In genomic region chr1:11044849-11045427, GRCh38 we compare ENCODE assay signal across 18 cellular contexts. TPM values are rescaled to one million over a fixed set of nuclear protein-coding genes. Genes with fewer than 3 reads are reported as not detected.
A peak's percentile ranks its signal among the peaks of the same experiment; 100 is the strongest.
DNase-seq lines count a peak whose midpoint lies in the region; ATAC-seq and TF ChIP-seq lines count a peak whose summit lies in the region.
"Had no signal": no experiment of that assay in that cellular context is flagged by ENCODE, and none has a peak within 500 bp of the region (broad histone marks: within the 10 kb centered on the region; RNA-seq: fewer than 3 reads in every experiment).

No MANE protein-coding gene starts in this region.

- H3K4me3 ChIP-seq in liver (ENCODE audit: low read depth in 1 of 3, low read length in 3 of 3) (peak overlapping the region in 1 of 3 donors; percentile 61), sigmoid colon (no peak overlapping the region), Caco-2 (ENCODE audit: low read depth, low read length) (no peak overlapping the region)

- 87% methylated on average over 16 of the region's 16 CpGs for WGBS in liver
- 82 to 83% methylated on average over 16 of the region's 16 CpGs for whole genome bisulfite sequencing in sigmoid colon, 2 donors

- DNase-seq in activated T-cell treated with anti-CD3 and anti-CD28 coated beads, Interleukin-2, amount 50 U/mL, for 1 hour: peak; percentile 3
- no peak for DNase-seq in activated T-cell treated with anti-CD3 and anti-CD28 coated beads, Interleukin-2, amount 50 U/mL, for 72 hours
- no peak for DNase-seq in WTC11 (ENCODE audit: low spot score)
- peak; percentile 38 for DNase-seq in sigmoid colon
- DNase-seq in LoVo (ENCODE audit: low spot score): no peak
- DNase-seq in Caco-2: no peak
- no peak for DNase-seq in OCI-M1 (lab: John Stamatoyannopoulos, UW)
- DNase-seq: DMS153; EL; KBM-7; NCI-H1092; NCI-H69; NK-92 treated with Interleukin-12 subunit alpha and Interleukin-12 subunit beta, amount 100 ng/mL, for 24 hours; PC-3 had no signal

- TF ChIP-seq RAD21 in liver (IDR thresholded peaks at IDR 0.05): no peak

- no peak overlapping the region for H3K27ac Mint-ChIP-seq in activated T-cell treated with anti-CD3 and anti-CD28 coated beads, Interleukin-2, amount 50 U/mL, for 72 hours
- H3K27ac Mint-ChIP-seq in WTC11 (no peak overlapping the region), Caco-2 (ENCODE audit: unreplicated experiment) (no peak overlapping the region)

- H3K27me3 ChIP-seq in liver (ENCODE audit: control insufficient read depth in 4 of 4, insufficient read depth in 4 of 4, low read length in 3 of 4): no peaks in the 10 kb centered on the region
- H3K27me3 ChIP-seq in sigmoid colon: no peaks in the 10 kb centered on the region
- H3K27me3 ChIP-seq in Caco-2 (replicated peaks; ENCODE audit: control insufficient read depth, insufficient read depth, low read length): no peaks in the 10 kb centered on the region

- intact Hi-C loops in sigmoid colon (cut with DNase I) (no loop called here), Caco-2 (cut with micrococcal nuclease; ENCODE audit: unreplicated experiment) (no loop called here)

- H3K9me3 Mint-ChIP-seq in activated T-cell treated with anti-CD3 and anti-CD28 coated beads, Interleukin-2, amount 50 U/mL, for 72 hours: no peaks in the 10 kb centered on the region
- H3K9me3 Mint-ChIP-seq in WTC11 (no peaks in the 10 kb centered on the region), Caco-2 (ENCODE audit: unreplicated experiment) (no peaks in the 10 kb centered on the region)

- TF ChIP-seq CTCF in WTC11 (IDR thresholded peaks at IDR 0.05) (no peak), liver (IDR thresholded peaks at IDR 0.05; ENCODE audit: low read depth, low read length, missing input control) (no peak), sigmoid colon (IDR thresholded peaks at IDR 0.05) (no peak), Caco-2 (IDR thresholded peaks at IDR 0.05; ENCODE audit: insufficient read depth in 1 of 2, low read depth in 1 of 2, low read length in 1 of 2, severe bottlenecking in 1 of 2, unreplicated experiment in 1 of 2) (no peak)

- H3K4me3 Mint-ChIP-seq in activated T-cell treated with anti-CD3 and anti-CD28 coated beads, Interleukin-2, amount 50 U/mL, for 72 hours: no peak overlapping the region
- H3K4me3 Mint-ChIP-seq in WTC11: peak overlapping the region; percentile 57; the same call in 1 of the 2 replicates
- no peak overlapping the region for H3K4me3 Mint-ChIP-seq in Caco-2 (ENCODE audit: unreplicated experiment)

- no peaks in the 10 kb centered on the region for H3K4me1 Mint-ChIP-seq in activated T-cell treated with anti-CD3 and anti-CD28 coated beads, Interleukin-2, amount 50 U/mL, for 72 hours (ENCODE audit: low read depth)
- H3K4me1 Mint-ChIP-seq in WTC11 (peaks cover 6% of the 10 kb centered on the region), Caco-2 (ENCODE audit: low read depth, unreplicated experiment) (no peaks in the 10 kb centered on the region)

- H3K36me3 ChIP-seq in liver (ENCODE audit: control insufficient read depth in 4 of 4, insufficient read depth in 3 of 4, low read depth in 1 of 4, low read length in 3 of 4) (peaks cover 12 to 35% (median 22%) of the 10 kb centered on the region in 4 donors), sigmoid colon (no peaks in the 10 kb centered on the region), Caco-2 (ENCODE audit: control insufficient read depth, insufficient read depth, low read length) (no peaks in the 10 kb centered on the region)

- no peaks in the 10 kb centered on the region for H3K36me3 Mint-ChIP-seq in activated T-cell treated with anti-CD3 and anti-CD28 coated beads, Interleukin-2, amount 50 U/mL, for 72 hours (ENCODE audit: insufficient read depth in 2 of 2)
- no peaks in the 10 kb centered on the region for H3K36me3 Mint-ChIP-seq in WTC11
- no peaks in the 10 kb centered on the region for H3K36me3 Mint-ChIP-seq in Caco-2 (ENCODE audit: insufficient read depth, unreplicated experiment)

- no peak overlapping the region for H3K9ac ChIP-seq in liver (ENCODE audit: low read depth in 1 of 2, low read length in 2 of 2)

- H3K27ac ChIP-seq in liver (ENCODE audit: low read depth in 1 of 2, low read length in 2 of 2): peak overlapping the region; percentile 19 to 100
- H3K27ac ChIP-seq in sigmoid colon: no peak overlapping the region
- H3K27ac ChIP-seq: C4-2B had no signal

- no peaks in the 10 kb centered on the region for H3K27me3 Mint-ChIP-seq in activated T-cell treated with anti-CD3 and anti-CD28 coated beads, Interleukin-2, amount 50 U/mL, for 72 hours (ENCODE audit: low read depth)
- no peaks in the 10 kb centered on the region for H3K27me3 Mint-ChIP-seq in WTC11 (ENCODE audit: low read depth)
- H3K27me3 Mint-ChIP-seq in Caco-2 (ENCODE audit: insufficient read depth, unreplicated experiment): no peaks in the 10 kb centered on the region

- POLR2A ChIA-PET in WTC11 (lab: Charles Lee) (interaction anchor here (0.5 kb wide), 1 partner anchor 77 kb away, joined by 6 read pairs; no protein-coding TSS in a partner anchor), Caco-2 (lab: Charles Lee) (no interaction called here)

- H3K4me1 ChIP-seq in liver (ENCODE audit: control insufficient read depth in 4 of 4, insufficient read depth in 4 of 4, low read length in 3 of 4) (peaks cover 2 to 11% (median 8%) of the 10 kb centered on the region in 4 donors), sigmoid colon (no peaks in the 10 kb centered on the region), Caco-2 (no peaks in the 10 kb centered on the region)

- TF ChIP-seq EP300 in sigmoid colon (IDR thresholded peaks at IDR 0.05): no peak

- H3K9me3 ChIP-seq in liver (ENCODE audit: control insufficient read depth in 4 of 4, low read length in 3 of 4): no peaks in the 10 kb centered on the region
- no peaks in the 10 kb centered on the region for H3K9me3 ChIP-seq in sigmoid colon
- no peaks in the 10 kb centered on the region for H3K9me3 ChIP-seq in Caco-2

- CTCF ChIA-PET in WTC11 (lab: Charles Lee) (interaction anchor here (1.0 to 3.6 kb wide), 6 partner anchors 7 to 28 kb away, joined by 3 to 49 read pairs (median 7); partner anchors contain the start of gene SRM), Caco-2 (lab: Charles Lee) (interaction anchor here (0.6 to 0.8 kb wide), 2 partner anchors 7 to 54 kb away, joined by 3 read pairs; no protein-coding TSS in a partner anchor)

- BruUV-seq in Caco-2 (replicated peaks; lab: Mats Ljungman, UMichigan): no TSS peak

- TF ChIP-seq POLR2A in sigmoid colon (IDR thresholded peaks at IDR 0.05): no peak

- ATAC-seq in activated T-cell treated with anti-CD3 and anti-CD28 coated beads, Interleukin-2, amount 50 U/mL, for 72 hours (replicated peaks in 1 of 2): no peak
- no peak for ATAC-seq in WTC11
- ATAC-seq: PC-3, Right ventricle myocardium inferior had no signal

TF ChIP-seq in WTC11, 78 proteins besides CTCF, POLR2A, EP300 and RAD21:
- TF ChIP-seq NR3C1 (CRISPR knock-in tag; conservative IDR thresholded peaks at IDR 0.05; ENCODE audit: low read depth) (no peak), NFATC4 (CRISPR knock-in tag; IDR thresholded peaks at IDR 0.05) (no peak), PRRX2 (CRISPR knock-in tag; IDR thresholded peaks at IDR 0.05) (no peak)
- TF ChIP-seq, protein P1, sequence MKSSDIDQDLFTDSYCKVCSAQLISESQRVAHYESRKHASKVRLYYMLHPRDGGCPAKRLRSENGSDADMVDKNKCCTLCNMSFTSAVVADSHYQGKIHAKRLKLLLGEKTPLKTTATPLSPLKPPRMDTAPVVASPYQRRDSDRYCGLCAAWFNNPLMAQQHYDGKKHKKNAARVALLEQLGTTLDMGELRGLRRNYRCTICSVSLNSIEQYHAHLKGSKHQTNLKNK (CRISPR knock-in tag; IDR thresholded peaks at IDR 0.05): no peak

TF ChIP-seq in liver, 16 proteins besides CTCF, POLR2A, EP300 and RAD21:
- TF ChIP-seq EGR1 (IDR thresholded peaks at IDR 0.05; ENCODE audit: low read depth in 2 of 2) (no peak), ATF3 (IDR thresholded peaks at IDR 0.05) (no peak), FOXA1 (IDR thresholded peaks at IDR 0.05) (no peak)

RNA-seq across cellular contexts. Expression of gene MASP2, which starts 2.1 kb away (rescaled TPM):
- total RNA-seq in activated T-cell treated with anti-CD3 and anti-CD28 coated beads, Interleukin-2, amount 50 U/mL, for 72 hours: under 1 TPM; 0.19 to 0.56 TPM
- total RNA-seq in WTC11 (2021): 0.57 to 1.1 TPM (median 0.82 TPM) in 3 replicates
- 100 to 1,000 TPM in 1 of 2 donors, 10 to 100 TPM in 1; 30.0 to 118 TPM for total RNA-seq in liver
- 100 to 1,000 TPM; 307 to 530 TPM for polyA plus RNA-seq in liver
- total RNA-seq in sigmoid colon: not detected
- under 1 TPM in 1 of 3 donors, not detected in 2; 0.03 TPM for polyA plus RNA-seq in sigmoid colon
- 0.32 and 0.50 TPM in 2 replicates for total RNA-seq in Caco-2 (2022)
- total RNA-seq: M059J, Right ventricle myocardium inferior had no signal

RNA-seq across cellular contexts. Expression of gene SRM, which starts 14.9 kb away (rescaled TPM):
- 10 to 100 TPM; 58.8 to 77.5 TPM for total RNA-seq in activated T-cell treated with anti-CD3 and anti-CD28 coated beads, Interleukin-2, amount 50 U/mL, for 72 hours
- 164 to 200 TPM (median 170 TPM) in 3 replicates for total RNA-seq in WTC11 (2021)
- 10 to 100 TPM in 1 of 2 donors, 1 to 10 TPM in 1; 8.6 to 13.6 TPM for total RNA-seq in liver
- 10 to 100 TPM; 34.9 to 59.1 TPM for polyA plus RNA-seq in liver
- total RNA-seq in sigmoid colon: 10 to 100 TPM; 27.2 to 32.1 (median 30.0) TPM
- polyA plus RNA-seq in sigmoid colon: 10 to 100 TPM; 17.8 to 77.1 (median 25.8) TPM
- 125 and 133 TPM in 2 replicates for total RNA-seq in Caco-2 (2022)

RNA-seq across cellular contexts. Expression of gene TARDBP, which starts 32.5 kb away (rescaled TPM):
- total RNA-seq in activated T-cell treated with anti-CD3 and anti-CD28 coated beads, Interleukin-2, amount 50 U/mL, for 72 hours: 100 to 1,000 TPM; 149 to 156 TPM
- total RNA-seq in WTC11 (2021) (185 to 228 TPM (median 197 TPM) in 3 replicates), liver (10 to 100 TPM; 78.4 to 80.1 TPM), sigmoid colon (100 to 1,000 TPM in 3 of 4 donors, 10 to 100 TPM in 1; 68.6 to 158 (median 125) TPM), Caco-2 (2022) (177 and 181 TPM in 2 replicates)
- polyA plus RNA-seq in liver (10 to 100 TPM; 44.4 to 87.6 TPM), sigmoid colon (100 to 1,000 TPM; 108 to 158 (median 123) TPM)

RNA-seq across cellular contexts. Expression of gene EXOSC10, which starts 54.7 kb away (rescaled TPM):
- 10 to 100 TPM; 70.2 to 84.6 TPM for total RNA-seq in activated T-cell treated with anti-CD3 and anti-CD28 coated beads, Interleukin-2, amount 50 U/mL, for 72 hours
- total RNA-seq in WTC11 (2021) (62.8 to 73.0 TPM (median 66.2 TPM) in 3 replicates), liver (10 to 100 TPM; 26.3 to 29.2 TPM), sigmoid colon (10 to 100 TPM; 33.5 to 53.7 (median 40.1) TPM), Caco-2 (2022) (80.8 and 83.7 TPM in 2 replicates)
- polyA plus RNA-seq in liver (10 to 100 TPM; 11.3 to 15.6 TPM), sigmoid colon (10 to 100 TPM; 18.6 to 39.0 (median 19.9) TPM)

Comparison
In these comparisons a context has a peak if more than half of its experiments do, and no peak if none do; other contexts are left out.
1. DNase-seq: peak in activated T-cell treated with anti-CD3 and anti-CD28 coated beads, Interleukin-2, amount 50 U/mL, for 1 hour (single experiment) and sigmoid colon (single experiment); none in activated T-cell treated with anti-CD3 and anti-CD28 coated beads, Interleukin-2, amount 50 U/mL, for 72 hours (0 of 2), WTC11 (single experiment), LoVo (single experiment), Caco-2 (0 of 2) and OCI-M1 (single experiment).
2. H3K27ac ChIP-seq: peak in liver (2 of 2); none in sigmoid colon (0 of 4).
3. RNA of gene MASP2, which starts 2.1 kb away (total RNA-seq): 30.0 to 118 TPM in liver; 0.57 to 1.1 TPM in WTC11, 0.19 to 0.56 TPM in activated T-cell treated with anti-CD3 and anti-CD28 coated beads, Interleukin-2, amount 50 U/mL, for 72 hours, 0.32 to 0.50 TPM in Caco-2 and not detected in sigmoid colon; every median in the first group is over 10 times any median in the second.